9 cellular contexts compared by ENCODE assay signal in the genomic region with DNA sequence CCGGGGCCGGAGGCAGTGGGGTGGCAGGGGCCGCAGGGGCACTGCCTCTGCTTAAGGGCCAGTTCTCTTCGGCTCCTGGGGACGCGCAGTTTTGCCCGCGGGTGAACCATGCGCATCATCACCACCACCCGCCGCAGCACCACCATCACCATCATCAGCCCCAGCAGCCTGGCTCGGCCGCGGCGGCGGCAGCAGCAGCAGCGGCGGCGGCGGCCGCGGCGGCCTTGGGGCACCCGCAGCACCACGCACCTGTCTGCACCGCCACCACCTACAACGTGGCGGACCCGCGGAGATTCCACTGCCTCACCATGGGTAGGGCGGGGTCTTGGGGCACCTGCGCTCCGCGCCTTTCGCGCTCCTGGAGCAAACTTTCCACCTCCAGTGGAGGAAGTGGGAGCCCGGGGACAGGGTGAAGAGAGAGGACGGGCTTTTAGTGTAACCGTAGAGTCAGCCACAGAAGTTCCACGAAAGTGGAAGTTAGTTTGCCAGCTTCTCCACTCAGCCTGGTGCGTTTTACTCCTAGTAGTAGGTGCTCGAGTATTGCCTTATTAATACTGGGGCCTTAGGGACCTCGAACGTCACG. TPM values are rescaled to one million over a fixed set of nuclear protein-coding genes. Genes with fewer than 3 reads are reported as not detected.
A peak's percentile ranks its signal among the peaks of the same experiment; 100 is the strongest.
DNase-seq lines count a peak whose midpoint lies in the region; ATAC-seq, FAIRE-seq and TF ChIP-seq lines count a peak whose summit lies in the region.
"Had no signal": no experiment of that assay in that cellular context is flagged by ENCODE, and none has a peak within 500 bp of the region (broad histone marks: within the 10 kb centered on the region; RNA-seq: fewer than 3 reads in every experiment).

No MANE protein-coding gene starts in this region.

- H3K27ac ChIP-seq in HepG2 (ENCODE audit: extremely low read length, insufficient read depth, low read length) (no peak overlapping the region), upper lobe of left lung (no peak overlapping the region)

- no peaks in the 10 kb centered on the region for H3K79me2 ChIP-seq in HepG2 (ENCODE audit: insufficient read depth, low read length)

- 7% methylated on average over 24 of the region's 45 CpGs for WGBS in HepG2 (ENCODE audit: low lambda C conversion rate)
- WGBS in upper lobe of left lung, 2 donors, result 1 to 2% methylated on average over 17 to 28 of the region's 45 CpGs

- peaks cover 30% of the 10 kb centered on the region for H3K4me1 ChIP-seq in HepG2 (ENCODE audit: insufficient read depth, low read length)
- peaks cover 24 to 42% (median 35%) of the 10 kb centered on the region in 4 donors for H3K4me1 ChIP-seq in upper lobe of left lung

- no peaks in the 10 kb centered on the region for H3K9me3 Mint-ChIP-seq in activated naive CD4-positive, alpha-beta T cell treated with anti-CD3 and anti-CD28 coated beads for 36 hours
- no peaks in the 10 kb centered on the region for H3K9me3 Mint-ChIP-seq in activated naive CD8-positive, alpha-beta T cell treated with anti-CD3 and anti-CD28 coated beads for 36 hours

- no peak overlapping the region for H3K27ac Mint-ChIP-seq in activated naive CD4-positive, alpha-beta T cell treated with anti-CD3 and anti-CD28 coated beads for 36 hours
- no peak overlapping the region for H3K27ac Mint-ChIP-seq in activated naive CD8-positive, alpha-beta T cell treated with anti-CD3 and anti-CD28 coated beads for 36 hours

- CTCF ChIA-PET in activated naive CD4-positive, alpha-beta T cell treated with anti-CD3 and anti-CD28 coated beads for 36 hours (lab: Charles Lee), result no interaction called here
- CTCF ChIA-PET in HepG2 (lab: Yijun Ruan, JAX; ENCODE audit: low intra/inter-chr PET ratio, low total read pairs), result no interaction called here

- H3K27me3 Mint-ChIP-seq in activated naive CD4-positive, alpha-beta T cell treated with anti-CD3 and anti-CD28 coated beads for 36 hours (ENCODE audit: low read depth), result peaks cover 83% of the 10 kb centered on the region
- peaks cover 97% of the 10 kb centered on the region for H3K27me3 Mint-ChIP-seq in activated naive CD8-positive, alpha-beta T cell treated with anti-CD3 and anti-CD28 coated beads for 36 hours

- TF ChIP-seq EP300 in HepG2 (IDR thresholded peaks at IDR 0.05; ENCODE audit: low read depth in 2 of 2, low read length in 2 of 2), result no peak
- no peak for TF ChIP-seq EP300 in HepG2 (CRISPR knock-in tag; IDR thresholded peaks at IDR 0.05; ENCODE audit: borderline replicate concordance)
- TF ChIP-seq EP300 in upper lobe of left lung (IDR thresholded peaks at IDR 0.05), result no peak

- H3K4me3 Mint-ChIP-seq in activated naive CD4-positive, alpha-beta T cell treated with anti-CD3 and anti-CD28 coated beads for 36 hours, result peak overlapping the region; percentile 58
- peak overlapping the region; percentile 53 for H3K4me3 Mint-ChIP-seq in activated naive CD8-positive, alpha-beta T cell treated with anti-CD3 and anti-CD28 coated beads for 36 hours

- intact Hi-C loops in activated naive CD4-positive, alpha-beta T cell treated with anti-CD3 and anti-CD28 coated beads for 36 hours (cut with micrococcal nuclease), result loop anchor here (1.0 to 5.0 kb wide), 2 partner anchors 8 to 193 kb away; no protein-coding TSS in a partner anchor
- intact Hi-C loops in HepG2 (cut with micrococcal nuclease; ENCODE audit: unreplicated experiment), result no loop called here

- POLR2A ChIA-PET in HepG2 (lab: Yijun Ruan, JAX), result interaction anchor here (1.2 kb wide), 1 partner anchor 15 kb away, joined by 3 read pairs; no protein-coding TSS in a partner anchor

- peaks cover 46% of the 10 kb centered on the region for H3K4me1 Mint-ChIP-seq in activated naive CD4-positive, alpha-beta T cell treated with anti-CD3 and anti-CD28 coated beads for 36 hours (ENCODE audit: low read depth)
- peaks cover 57% of the 10 kb centered on the region for H3K4me1 Mint-ChIP-seq in activated naive CD8-positive, alpha-beta T cell treated with anti-CD3 and anti-CD28 coated beads for 36 hours

- peak; percentile 17 for DNase-seq in activated naive CD4-positive, alpha-beta T cell treated with anti-CD3 and anti-CD28 coated beads for 36 hours
- DNase-seq in activated naive CD4-positive, alpha-beta T cell (lab: John Stamatoyannopoulos, UW), result no peak
- peak; percentile 22 for DNase-seq in activated naive CD8-positive, alpha-beta T cell treated with anti-CD3 and anti-CD28 coated beads for 36 hours
- DNase-seq in HepG2 (ENCODE audit: low spot score), result no peak
- peak in 1 of 2 donors; percentile 85 for DNase-seq in upper lobe of left lung
- DNase-seq in NK-92 (lab: John Stamatoyannopoulos, UW; ENCODE audit: unreplicated experiment), result no peak
- no peak for DNase-seq in hippocampal formation (lab: John Stamatoyannopoulos, UW)

- H3K9me3 ChIP-seq in HepG2 (ENCODE audit: low read length) (no peaks in the 10 kb centered on the region), upper lobe of left lung (no peaks in the 10 kb centered on the region)

- H3K27me3 ChIP-seq in HepG2 (ENCODE audit: control insufficient read depth in 1 of 2, insufficient read depth in 2 of 2, low read length in 2 of 2) (peaks cover 8 to 92% of the 10 kb centered on the region in 2 experiments), upper lobe of left lung (peaks cover 5 to 74% (median 34%) of the 10 kb centered on the region in 4 donors)

- no TSS peak for BruUV-seq in HepG2 (replicated peaks; lab: Mats Ljungman, UMichigan)

- TF ChIP-seq RAD21 in HepG2 (CRISPR knock-in tag; IDR thresholded peaks at IDR 0.05), result no peak

- H2AFZ ChIP-seq in HepG2 (ENCODE audit: low read length), result no peak overlapping the region

- TF ChIP-seq POLR2A in HepG2 (IDR thresholded peaks at IDR 0.05; ENCODE audit: insufficient read depth in 1 of 2, low read depth in 2 of 2, low read length in 2 of 2), result no peak
- no peak for TF ChIP-seq POLR2A in upper lobe of left lung (IDR thresholded peaks at IDR 0.05)

- H3K36me3 ChIP-seq in HepG2 (replicated peaks in 1 of 2; ENCODE audit: control insufficient read depth in 1 of 2, insufficient read depth in 2 of 2, low read length in 2 of 2) (no peaks in the 10 kb centered on the region), upper lobe of left lung (no peaks in the 10 kb centered on the region)

- peak overlapping the region; percentile 69 for H3K4me2 ChIP-seq in HepG2 (ENCODE audit: low read depth, low read length)

- no peak overlapping the region for H3K9ac ChIP-seq in HepG2 (ENCODE audit: insufficient read depth, low read depth, low read length)

- TF ChIP-seq CTCF in HepG2 (CRISPR knock-in tag; IDR thresholded peaks at IDR 0.05) (no peak), upper lobe of left lung (IDR thresholded peaks at IDR 0.05) (no peak)

- H3K4me3 ChIP-seq in HepG2 (replicated peaks in 1 of 3; ENCODE audit: insufficient read depth in 1 of 3, low read depth in 2 of 3, low read length in 3 of 3), result peak overlapping the region; percentile 40 to 63 (median 45); a peak in 3 of 6 replicates
- peak overlapping the region in 3 of 4 donors; percentile 6 to 23 (median 19) for H3K4me3 ChIP-seq in upper lobe of left lung

- no peaks in the 10 kb centered on the region for H4K20me1 ChIP-seq in HepG2 (ENCODE audit: insufficient read depth, low read length)

- no peaks in the 10 kb centered on the region for H3K36me3 Mint-ChIP-seq in activated naive CD4-positive, alpha-beta T cell treated with anti-CD3 and anti-CD28 coated beads for 36 hours (ENCODE audit: low read depth)
- no peaks in the 10 kb centered on the region for H3K36me3 Mint-ChIP-seq in activated naive CD8-positive, alpha-beta T cell treated with anti-CD3 and anti-CD28 coated beads for 36 hours

- in situ Hi-C loops in HepG2 (cut with HindIII; ENCODE audit: extremely low pct_ligation_motif_present, low pct_unique_long_range_greater_than_20kb), result no loop called here

- ATAC-seq in HepG2 (peak; percentile 55), upper lobe of left lung (ENCODE audit: low FRiP score in 2 of 2) (peak in 1 of 2 donors; percentile 23), HG03460 (IDR thresholded peaks at IDR 0.05; ENCODE audit: unreplicated experiment) (no peak)

- no peak for FAIRE-seq in HepG2 (lab: Jason Lieb, UNC)

RNA-seq across cellular contexts. Expression of a gene that starts 0.7 kb away (rescaled TPM):
- not detected for total RNA-seq in activated naive CD4-positive, alpha-beta T cell treated with anti-CD3 and anti-CD28 coated beads for 36 hours
- not detected for total RNA-seq in activated naive CD8-positive, alpha-beta T cell treated with anti-CD3 and anti-CD28 coated beads for 36 hours
- total RNA-seq in HepG2 (2016; rRNA removed; fragmentation: Illumina TruSeq; extraction: Trizol) (not detected in 2 replicates), upper lobe of left lung (not detected)
- not detected in 2 replicates for total RNA-seq in HepG2 (2016; cell fraction: cytosol; rRNA removed; fragmentation: Illumina TruSeq; extraction: Trizol; ENCODE audit: low read depth)
- not detected in 2 replicates for total RNA-seq in HepG2 (2016; cell fraction: insoluble cytoplasmic fraction; rRNA removed; fragmentation: Illumina TruSeq; extraction: Trizol)
- total RNA-seq in HepG2 (2016; cell fraction: membrane; rRNA removed; fragmentation: Illumina TruSeq; extraction: Trizol), result not detected in 2 replicates
- not detected in 2 replicates for total RNA-seq in HepG2 (2016; cell fraction: nucleus; rRNA removed; fragmentation: Illumina TruSeq; extraction: Trizol)
- polyA plus RNA-seq in HepG2 (2011; rRNA removed), result not detected in 2 replicates
- polyA plus RNA-seq in HepG2 (2011; cell fraction: cytosol; rRNA removed), result not detected in 2 replicates
- polyA plus RNA-seq in HepG2 (2011; cell fraction: nucleus; rRNA removed), result not detected in 2 replicates
- polyA plus RNA-seq in HepG2 (2012), result not detected in 2 replicates
- not detected in 2 replicates for polyA plus RNA-seq in HepG2 (2016; cell fraction: cytosol; fragmentation: Illumina TruSeq; extraction: Trizol; ENCODE audit: low read depth)
- polyA plus RNA-seq in HepG2 (2016; cell fraction: insoluble cytoplasmic fraction; fragmentation: Illumina TruSeq; extraction: Trizol; ENCODE audit: low read depth), result not detected in 2 replicates
- polyA plus RNA-seq in HepG2 (2016; cell fraction: membrane; fragmentation: Illumina TruSeq; extraction: Trizol; ENCODE audit: low read depth), result not detected in 2 replicates
- polyA plus RNA-seq in HepG2 (2016; cell fraction: nucleus; fragmentation: Illumina TruSeq; extraction: Trizol; ENCODE audit: insufficient read depth, low read depth), result not detected in 2 replicates
- not detected in 2 replicates for polyA minus RNA-seq in HepG2 (2011; rRNA and poly(A)+ RNA removed; ENCODE audit: low replicate concordance)
- polyA minus RNA-seq in HepG2 (2011; cell fraction: cytosol; rRNA and poly(A)+ RNA removed), result not detected in 2 replicates
- polyA minus RNA-seq in HepG2 (2011; cell fraction: nucleus; rRNA and poly(A)+ RNA removed), result not detected in 2 replicates
- total RNA-seq: dermis microvascular lymphatic vessel endothelial cell had no signal

RNA-seq across cellular contexts. Expression of a gene that starts 36.3 kb away (rescaled TPM):
- 1 to 10 TPM; 7.2 to 7.6 TPM for total RNA-seq in activated naive CD4-positive, alpha-beta T cell treated with anti-CD3 and anti-CD28 coated beads for 36 hours
- total RNA-seq in activated naive CD8-positive, alpha-beta T cell treated with anti-CD3 and anti-CD28 coated beads for 36 hours, result 10 to 100 TPM; 21.2 to 22.5 TPM
- total RNA-seq in HepG2 (2016; rRNA removed; fragmentation: Illumina TruSeq; extraction: Trizol) (16.6 and 17.2 TPM in 2 replicates), upper lobe of left lung (10 to 100 TPM; 22.5 to 93.2 (median 37.6) TPM)
- total RNA-seq in HepG2 (2016; cell fraction: cytosol; rRNA removed; fragmentation: Illumina TruSeq; extraction: Trizol; ENCODE audit: low read depth), result 27.0 and 31.5 TPM in 2 replicates
- total RNA-seq in HepG2 (2016; cell fraction: insoluble cytoplasmic fraction; rRNA removed; fragmentation: Illumina TruSeq; extraction: Trizol), result 18.8 and 19.3 TPM in 2 replicates
- 33.0 and 34.2 TPM in 2 replicates for total RNA-seq in HepG2 (2016; cell fraction: membrane; rRNA removed; fragmentation: Illumina TruSeq; extraction: Trizol)
- 10.2 and 11.4 TPM in 2 replicates for total RNA-seq in HepG2 (2016; cell fraction: nucleus; rRNA removed; fragmentation: Illumina TruSeq; extraction: Trizol)
- polyA plus RNA-seq in HepG2 (2011; rRNA removed), result 8.4 and 10.0 TPM in 2 replicates
- polyA plus RNA-seq in HepG2 (2011; cell fraction: cytosol; rRNA removed), result 9.5 and 9.8 TPM in 2 replicates
- 8.4 and 9.8 TPM in 2 replicates for polyA plus RNA-seq in HepG2 (2011; cell fraction: nucleus; rRNA removed)
- 9.2 and 11.5 TPM in 2 replicates for polyA plus RNA-seq in HepG2 (2012)
- 20.0 and 21.8 TPM in 2 replicates for polyA plus RNA-seq in HepG2 (2016; cell fraction: cytosol; fragmentation: Illumina TruSeq; extraction: Trizol; ENCODE audit: low read depth)
- 9.4 and 14.0 TPM in 2 replicates for polyA plus RNA-seq in HepG2 (2016; cell fraction: insoluble cytoplasmic fraction; fragmentation: Illumina TruSeq; extraction: Trizol; ENCODE audit: low read depth)
- polyA plus RNA-seq in HepG2 (2016; cell fraction: membrane; fragmentation: Illumina TruSeq; extraction: Trizol; ENCODE audit: low read depth), result 20.0 and 26.0 TPM in 2 replicates
- 8.3 and 12.4 TPM in 2 replicates for polyA plus RNA-seq in HepG2 (2016; cell fraction: nucleus; fragmentation: Illumina TruSeq; extraction: Trizol; ENCODE audit: insufficient read depth, low read depth)
- polyA minus RNA-seq in HepG2 (2011; rRNA and poly(A)+ RNA removed; ENCODE audit: low replicate concordance), result 2.2 and 8.7 TPM in 2 replicates
- 13.7 and 17.7 TPM in 2 replicates for polyA minus RNA-seq in HepG2 (2011; cell fraction: cytosol; rRNA and poly(A)+ RNA removed)
- polyA minus RNA-seq in HepG2 (2011; cell fraction: nucleus; rRNA and poly(A)+ RNA removed), result 39.3 and 58.1 TPM in 2 replicates

Comparison
In these comparisons a context has a peak if more than half of its experiments do, and no peak if none do; other contexts are left out.
1. DNase-seq: peak in activated naive CD4-positive, alpha-beta T cell treated with anti-CD3 and anti-CD28 coated beads for 36 hours (single experiment) and activated naive CD8-positive, alpha-beta T cell treated with anti-CD3 and anti-CD28 coated beads for 36 hours (single experiment); none in activated naive CD4-positive, alpha-beta T cell (0 of 4), HepG2 (single experiment), NK-92 (single experiment) and hippocampal formation (0 of 2).